ENCODE assay signal across 16 cellular contexts in the genomic region with DNA sequence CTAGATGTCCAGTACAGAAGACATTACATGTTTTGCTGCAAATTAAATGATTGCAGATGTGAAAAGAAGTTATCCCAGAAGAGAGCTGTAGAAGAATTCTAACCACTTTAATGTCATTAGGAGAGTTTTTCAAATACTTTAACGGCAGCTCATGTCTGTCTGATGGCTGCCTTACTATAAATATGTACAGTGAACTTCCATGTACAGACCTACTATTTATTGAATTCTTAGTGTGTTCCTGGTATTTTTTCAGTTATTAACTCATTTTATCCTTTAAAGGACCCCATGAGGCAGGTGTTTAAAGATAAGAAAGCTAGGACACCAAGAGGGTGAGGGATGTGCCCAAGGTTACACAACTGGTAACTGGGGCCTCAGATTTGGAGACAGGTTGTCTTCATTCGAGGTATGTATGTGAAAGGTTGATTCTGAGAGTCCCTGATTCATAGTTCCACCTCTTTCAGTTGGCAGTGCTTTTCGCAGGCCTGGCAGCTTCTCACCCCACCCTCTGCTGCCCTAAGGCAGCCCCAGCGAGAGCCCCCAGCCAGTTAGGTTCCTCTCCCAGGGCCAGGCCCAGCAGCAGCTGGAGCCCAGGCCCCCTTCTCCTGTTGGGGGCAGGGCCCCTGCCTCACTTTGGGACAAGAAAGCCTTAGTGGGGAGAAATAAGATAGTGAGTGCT.
DNase-seq lines count a peak whose midpoint lies in the region; ATAC-seq and TF ChIP-seq lines count a peak whose summit lies in the region.
"Had no signal": no experiment of that assay in that cellular context is flagged by ENCODE, and none has a peak within 500 bp of the region (broad histone marks: within the 10 kb centered on the region; RNA-seq: fewer than 3 reads in every experiment).

No MANE protein-coding gene starts in this region.

- H3K4me3 ChIP-seq in GM23248 (0 out of 2 replicates have a peak overlapping the region, but pooled peaks have one; percentile 4), coronary artery (no peak overlapping the region), right atrium auricular region (no peak overlapping the region)
- H3K4me3 ChIP-seq: colonic mucosa, K562 had no signal

- H2AFZ ChIP-seq in GM23248, result no peak overlapping the region

- TF ChIP-seq CTCF in coronary artery (IDR thresholded peaks at IDR 0.05) (no peak), right atrium auricular region (IDR thresholded peaks at IDR 0.05) (no peak)

- H3K4me3 Mint-ChIP-seq in stimulated activated effector memory CD8-positive, alpha-beta T cell treated with anti-CD3 and anti-CD28 coated beads, Interleukin-12 subunit alpha, Interleukin-12 subunit beta, amount 100 ng/mL, for 72 hours, result no peak overlapping the region
- H3K4me3 Mint-ChIP-seq: activated T-cell treated with anti-CD3 and anti-CD28 coated beads, Interleukin-2, amount 50 U/mL, for 72 hours; CD8-positive, alpha-beta memory T cell; stimulated activated naive CD8-positive, alpha-beta T cell treated with anti-CD3 and anti-CD28 coated beads, Interleukin-15, amount 100 ng/mL, for 72 hours had no signal

- H3K4me2 ChIP-seq in GM23248 (ENCODE audit: unreplicated experiment), result peak overlapping the region; percentile 73

- in situ Hi-C loops in GM23248 (cut with MboI), result no loop called here

- H4K20me1 ChIP-seq in GM23248 (ENCODE audit: insufficient read depth), result no peaks in the 10 kb centered on the region

- WGBS in GM23248 (ENCODE audit: low coverage in 1 of 2, low lambda C conversion rate in 2 of 2, missing lambda C conversion rate in 2 of 2), 2 experiments, result 40% methylated on average over 4 of the region's 4 CpGs

- no peak for ATAC-seq in stimulated activated effector memory CD8-positive, alpha-beta T cell treated with anti-CD3 and anti-CD28 coated beads, Interleukin-12 subunit alpha, Interleukin-12 subunit beta, amount 100 ng/mL, for 72 hours
- no peak for ATAC-seq in HG02840 (IDR thresholded peaks at IDR 0.05; ENCODE audit: low FRiP score, unreplicated experiment)
- ATAC-seq: activated T-cell treated with anti-CD3 and anti-CD28 coated beads, Interleukin-2, amount 50 U/mL, for 72 hours; K562; stimulated activated naive CD8-positive, alpha-beta T cell treated with anti-CD3 and anti-CD28 coated beads, Interleukin-15, amount 100 ng/mL, for 72 hours had no signal

- peaks cover 57% of the 10 kb centered on the region for H3K79me2 ChIP-seq in GM23248 (ENCODE audit: insufficient read depth)

- H3K27me3 ChIP-seq in GM23248 (replicated peaks; ENCODE audit: insufficient read depth), result no peaks in the 10 kb centered on the region
- no peaks in the 10 kb centered on the region for H3K27me3 ChIP-seq in right atrium auricular region
- H3K27me3 ChIP-seq: colonic mucosa had no signal

- H3K4me1 Mint-ChIP-seq in stimulated activated effector memory CD8-positive, alpha-beta T cell treated with anti-CD3 and anti-CD28 coated beads, Interleukin-12 subunit alpha, Interleukin-12 subunit beta, amount 100 ng/mL, for 72 hours, result peaks cover 32% of the 10 kb centered on the region
- H3K4me1 Mint-ChIP-seq: stimulated activated naive CD8-positive, alpha-beta T cell treated with anti-CD3 and anti-CD28 coated beads, Interleukin-15, amount 100 ng/mL, for 72 hours had no signal

- H3K4me1 ChIP-seq in GM23248 (ENCODE audit: insufficient read depth) (peaks cover 22% of the 10 kb centered on the region), right atrium auricular region (peaks cover 0 to 61% of the 10 kb centered on the region in 2 donors)
- H3K4me1 ChIP-seq: colonic mucosa had no signal

- peak overlapping the region; percentile 43 for H3K9ac ChIP-seq in GM23248

- H3K36me3 Mint-ChIP-seq in stimulated activated effector memory CD8-positive, alpha-beta T cell treated with anti-CD3 and anti-CD28 coated beads, Interleukin-12 subunit alpha, Interleukin-12 subunit beta, amount 100 ng/mL, for 72 hours, result peaks cover 36% of the 10 kb centered on the region

- H3K9me2 ChIP-seq in GM23248 (ENCODE audit: insufficient read depth), result no peaks in the 10 kb centered on the region

- H3K9me3 Mint-ChIP-seq in stimulated activated effector memory CD8-positive, alpha-beta T cell treated with anti-CD3 and anti-CD28 coated beads, Interleukin-12 subunit alpha, Interleukin-12 subunit beta, amount 100 ng/mL, for 72 hours, result peaks cover 3% of the 10 kb centered on the region

- H3K9me3 ChIP-seq in GM23248 (ENCODE audit: low read depth) (no peaks in the 10 kb centered on the region), right atrium auricular region (no peaks in the 10 kb centered on the region)
- H3K9me3 ChIP-seq: colonic mucosa had no signal

- H3K27ac ChIP-seq in GM23248 (peak overlapping the region; percentile 80), coronary artery (peak overlapping the region; percentile 22 to 54), right atrium auricular region (peak overlapping the region; percentile 63 to 84)
- H3K27ac ChIP-seq: colonic mucosa had no signal

- DNase-seq in GM23248 (peak; percentile 63), coronary artery (ENCODE audit: low spot score) (peak; percentile 29), right atrium auricular region (ENCODE audit: low spot score) (no peak), NCI-H524 treated with DMSO at 0.1 percent for 48 hours (lab: John Stamatoyannopoulos, UW) (no peak), hippocampal formation (lab: John Stamatoyannopoulos, UW) (no peak)
- DNase-seq in stimulated activated effector memory CD8-positive, alpha-beta T cell treated with anti-CD3 and anti-CD28 coated beads, Interleukin-12 subunit alpha, Interleukin-12 subunit beta, amount 100 ng/mL, for 72 hours (ENCODE audit: low spot score in 2 of 2), result peak in 1 of 2 donors; percentile 8
- DNase-seq: activated CD4-positive, alpha-beta T cell treated with anti-CD3 and anti-CD28 coated beads, Interleukin-2, amount 50 U/mL, for 4 hours; activated T-cell treated with anti-CD3 and anti-CD28 coated beads, Interleukin-2, amount 50 U/mL, for 72 hours; amygdala; CD8-positive, alpha-beta memory T cell; colonic mucosa; NCI-H1092 treated with DMSO at 0.1 percent for 48 hours; NCI-H2227 treated with DMSO at 0.1 percent for 48 hours; stimulated activated naive CD8-positive, alpha-beta T cell treated with anti-CD3 and anti-CD28 coated beads, Interleukin-15, amount 100 ng/mL, for 72 hours had no signal

- H3F3A ChIP-seq in GM23248 (ENCODE audit: insufficient read depth), result peaks cover 25% of the 10 kb centered on the region

- 0 out of 2 replicates have a peak, but pooled peaks cover 10% of the 10 kb centered on the region for H3K36me3 ChIP-seq in GM23248 (ENCODE audit: low read depth)
- H3K36me3 ChIP-seq in right atrium auricular region, result peaks cover 14% of the 10 kb centered on the region

- peak overlapping the region; percentile 27 for H3K27ac Mint-ChIP-seq in stimulated activated effector memory CD8-positive, alpha-beta T cell treated with anti-CD3 and anti-CD28 coated beads, Interleukin-12 subunit alpha, Interleukin-12 subunit beta, amount 100 ng/mL, for 72 hours
- H3K27ac Mint-ChIP-seq: activated T-cell treated with anti-CD3 and anti-CD28 coated beads, Interleukin-2, amount 50 U/mL, for 72 hours; stimulated activated naive CD8-positive, alpha-beta T cell treated with anti-CD3 and anti-CD28 coated beads, Interleukin-15, amount 100 ng/mL, for 72 hours had no signal

Comparison
In these comparisons a context has a peak if more than half of its experiments do, and no peak if none do; other contexts are left out.
1. DNase-seq: peak in GM23248 (single experiment) and coronary artery (single experiment); none in right atrium auricular region (single experiment), NCI-H524 treated with DMSO at 0.1 percent for 48 hours (single experiment) and hippocampal formation (0 of 2).
2. Peak in every context shown above with its lines, with median percentiles within 50 percentile points of each other: H3K27ac ChIP-seq.